Comparison of ENCODE assay signal across 22 cellular contexts in genomic region chr16:23120562-23120961, GRCh38. TPM values are rescaled to one million over a fixed set of nuclear protein-coding genes. Genes with fewer than 3 reads are reported as not detected.
DNase-seq lines count a peak whose midpoint lies in the region; ATAC-seq and TF ChIP-seq lines count a peak whose summit lies in the region.
"Had no signal": no experiment of that assay in that cellular context is flagged by ENCODE, and none has a peak within 500 bp of the region (broad histone marks: within the 10 kb centered on the region; RNA-seq: fewer than 3 reads in every experiment).

No MANE protein-coding gene starts in this region.

- no peak for DNase-seq in right cardiac atrium
- DNase-seq in Right ventricle myocardium superior, result no peak
- DNase-seq in foreskin keratinocyte, result peak in 1 of 2 donors; percentile 26
- DNase-seq in SIG-M5 (lab: John Stamatoyannopoulos, UW), result no peak
- no peak for DNase-seq in AG20443 (ENCODE audit: low spot score)
- no peak for DNase-seq in NCI-H1417 (lab: John Stamatoyannopoulos, UW)
- no peak for DNase-seq in HPDE6-E6E7 (ENCODE audit: extremely low spot score)
- DNase-seq: activated CD8-positive, alpha-beta T cell treated with anti-CD3 and anti-CD28 coated beads for 36 hours; activated naive CD4-positive, alpha-beta T cell treated with anti-CD3 and anti-CD28 coated beads, Interleukin-2, amount 50 U/mL, for 16 hours; activated T-cell treated with anti-CD3 and anti-CD28 coated beads, Interleukin-2, amount 50 U/mL, for 24 hours; CD4-positive, alpha-beta T cell; cortex of kidney; DMS53; NCI-H1105 treated with DMSO at 0.1 percent for 48 hours; NCI-H526 treated with DMSO at 0.1 percent for 48 hours; right lobe of liver; SHP77; stimulated activated naive B cell treated with anti-CD40 and anti-IgM and Interleukin-4, amounts not matched to agents 10 μg/mL and 1 μg/mL and 100 μg/mL, for 72 hours; T-helper 1 cell; upper lobe of left lung had no signal

- no peaks in the 10 kb centered on the region for H3K9me3 ChIP-seq in right cardiac atrium (ENCODE audit: control insufficient read depth, low read length)
- H3K9me3 ChIP-seq: HAP-1, right lobe of liver, upper lobe of left lung had no signal

- TF ChIP-seq CTCF in foreskin keratinocyte (conservative IDR thresholded peaks at IDR 0.05), result no peak

- H3K27ac ChIP-seq in right cardiac atrium (ENCODE audit: low read length) (peak overlapping the region; percentile 30), foreskin keratinocyte (peak overlapping the region; percentile 59), rectal smooth muscle tissue (ENCODE audit: low read depth, low read length) (peak overlapping the region; percentile 86)
- H3K27ac ChIP-seq: right lobe of liver had no signal

- intact Hi-C loops in right cardiac atrium (cut with DNase I), result no loop called here
- intact Hi-C loops in Right ventricle myocardium superior (cut with DNase I), result no loop called here

- H3K36me3 ChIP-seq in rectal smooth muscle tissue (ENCODE audit: control insufficient read depth, insufficient read depth, low read length), result no peaks in the 10 kb centered on the region
- H3K36me3 ChIP-seq: HAP-1, right lobe of liver, upper lobe of left lung had no signal

- H3K4me3 ChIP-seq in right cardiac atrium (ENCODE audit: low read length), result no peak overlapping the region
- no peak overlapping the region for H3K4me3 ChIP-seq in rectal smooth muscle tissue (ENCODE audit: low read length)
- H3K4me3 ChIP-seq: HAP-1, right lobe of liver, upper lobe of left lung had no signal

- H3K9ac ChIP-seq in rectal smooth muscle tissue (ENCODE audit: low read length), result no peak overlapping the region

- peaks cover 6% of the 10 kb centered on the region for H3K4me1 ChIP-seq in right cardiac atrium (ENCODE audit: control insufficient read depth, insufficient read depth, low read length)
- peaks cover 59% of the 10 kb centered on the region for H3K4me1 ChIP-seq in foreskin keratinocyte
- peaks cover 42% of the 10 kb centered on the region for H3K4me1 ChIP-seq in rectal smooth muscle tissue (ENCODE audit: control insufficient read depth, insufficient read depth, low read length)

- 90% methylated on average over 4 of the region's 4 CpGs for WGBS in right cardiac atrium

- no peaks in the 10 kb centered on the region for H3K27me3 ChIP-seq in right cardiac atrium (ENCODE audit: control insufficient read depth, insufficient read depth)
- no peaks in the 10 kb centered on the region for H3K27me3 ChIP-seq in foreskin keratinocyte
- no peaks in the 10 kb centered on the region for H3K27me3 ChIP-seq in rectal smooth muscle tissue (ENCODE audit: control insufficient read depth, insufficient read depth, low read length)
- H3K27me3 ChIP-seq: right lobe of liver, upper lobe of left lung had no signal

- ATAC-seq in right cardiac atrium (no peak), Right ventricle myocardium superior (ENCODE audit: poor library complexity) (no peak), foreskin keratinocyte (no peak)
- ATAC-seq: activated CD8-positive, alpha-beta T cell treated with anti-CD3 and anti-CD28 coated beads for 36 hours; right lobe of liver; stimulated activated naive B cell treated with anti-CD40 and anti-IgM and Interleukin-4, amounts not matched to agents 10 μg/mL and 1 μg/mL and 100 μg/mL, for 72 hours had no signal

RNA-seq across cellular contexts. Expression of gene USP31, which starts 28.7 kb away (rescaled TPM):
- total RNA-seq in right cardiac atrium (10 to 100 TPM; 34.3 to 44.0 (median 37.3) TPM), Right ventricle myocardium superior (25.7 TPM), foreskin keratinocyte (23.0 and 24.2 TPM in 2 replicates)
- polyA plus RNA-seq in right cardiac atrium (12.8 TPM), foreskin keratinocyte (7.6 and 9.1 TPM in 2 replicates)

Comparison
In these comparisons a context has a peak if more than half of its experiments do, and no peak if none do; other contexts are left out.
1. H3K27ac ChIP-seq: peak in every context shown above with its lines; median percentile 86 in rectal smooth muscle tissue; 59 in foreskin keratinocyte; 30 in right cardiac atrium.